In the genomic region with DNA sequence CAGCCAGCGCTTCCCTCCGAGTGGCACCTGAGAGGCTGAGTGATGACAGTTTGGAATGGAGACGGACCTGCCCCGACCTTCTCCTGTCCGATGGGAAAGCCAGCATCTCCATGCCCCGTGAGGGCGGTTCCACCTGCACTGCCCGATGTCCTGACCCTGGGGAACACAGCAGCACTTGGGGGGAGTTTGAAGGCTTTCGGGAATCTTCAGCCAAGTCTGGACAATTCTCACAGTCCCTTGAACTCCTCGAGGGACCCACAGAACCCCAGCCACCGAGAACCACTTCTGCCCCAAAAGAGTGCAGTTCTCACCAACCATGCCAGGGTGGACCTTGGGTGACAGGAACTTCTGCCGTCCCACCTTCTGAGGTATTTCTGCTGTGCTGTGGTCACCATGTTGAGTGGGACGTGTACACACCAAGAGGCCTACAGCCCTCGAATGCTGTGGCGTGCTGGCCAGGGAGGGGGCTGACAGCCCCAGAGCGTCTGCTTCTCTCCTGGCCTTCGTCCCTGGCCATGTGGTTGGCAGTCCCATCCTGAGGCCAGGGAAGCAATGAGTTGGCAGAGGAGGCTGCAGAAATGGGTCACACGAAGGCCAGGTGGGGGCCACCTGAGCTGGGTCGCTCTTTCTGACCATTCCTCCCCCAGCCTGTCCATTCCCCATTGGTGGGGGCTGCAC, we compare ENCODE assay signal across 8 cellular contexts. TPM values are rescaled to one million over a fixed set of nuclear protein-coding genes. Genes with fewer than 3 reads are reported as not detected.
DNase-seq lines count a peak whose midpoint lies in the region; ATAC-seq and TF ChIP-seq lines count a peak whose summit lies in the region.

No MANE protein-coding gene starts in this region.

- H3K9ac ChIP-seq in OCI-LY1 (ENCODE audit: low read length), result no peak overlapping the region
- H3K9ac ChIP-seq in endodermal cell (ENCODE audit: extremely low read depth, low read length, poor library complexity, severe bottlenecking), result peak overlapping the region; percentile 59

- H3K9me3 Mint-ChIP-seq in endodermal cell, result no peaks in the 10 kb centered on the region

- H3K4me3 ChIP-seq in OCI-LY1 (ENCODE audit: low read depth, low read length, poor library complexity, severe bottlenecking) (peak overlapping the region; percentile 66), endodermal cell (ENCODE audit: low read length) (peak overlapping the region; percentile 81), neuron (ENCODE audit: low read length) (peak overlapping the region; percentile 82)

- H3K36me3 Mint-ChIP-seq in endodermal cell (ENCODE audit: low read depth), result peaks cover 12% of the 10 kb centered on the region

- no peaks in the 10 kb centered on the region for H3F3A ChIP-seq in OCI-LY1 (ENCODE audit: insufficient read depth, low read length)

- H3K27ac ChIP-seq in C4-2B (peak overlapping the region; percentile 66), OCI-LY1 (ENCODE audit: low read depth, low read length, poor library complexity, severe bottlenecking) (no peak overlapping the region), endodermal cell (ENCODE audit: low read depth, low read length) (no peak overlapping the region)

- H3K27me3 ChIP-seq in OCI-LY1 (ENCODE audit: insufficient read depth, low read length) (0 out of 2 replicates have a peak, but pooled peaks cover 4% of the 10 kb centered on the region), endodermal cell (ENCODE audit: control insufficient read depth, insufficient read depth, low read length, poor library complexity, severe bottlenecking) (no peaks in the 10 kb centered on the region), neuron (ENCODE audit: insufficient read depth, low read length) (peaks cover 17% of the 10 kb centered on the region)

- no peaks in the 10 kb centered on the region for H3K79me2 ChIP-seq in OCI-LY1 (ENCODE audit: insufficient read depth, low read length)

- no peak for ATAC-seq in GM18502 (IDR thresholded peaks at IDR 0.05; ENCODE audit: poor library complexity, unreplicated experiment)

- no peak overlapping the region for H3K27ac Mint-ChIP-seq in endodermal cell

- peak overlapping the region; percentile 78; the same call in 1 of the 2 replicates for H3K4me2 ChIP-seq in OCI-LY1 (ENCODE audit: low read length)

- no peak for TF ChIP-seq CTCF in C4-2B (conservative IDR thresholded peaks at IDR 0.05)
- TF ChIP-seq CTCF in OCI-LY1 (IDR thresholded peaks at IDR 0.05; ENCODE audit: low read length), result no peak
- no peak for TF ChIP-seq CTCF in endodermal cell (conservative IDR thresholded peaks at IDR 0.05)

- peaks cover 2% of the 10 kb centered on the region for H3K4me1 Mint-ChIP-seq in endodermal cell

- H3K4me1 ChIP-seq in OCI-LY1 (ENCODE audit: insufficient read depth, low read length, severe bottlenecking), result peaks cover 7% of the 10 kb centered on the region
- H3K4me1 ChIP-seq in endodermal cell (ENCODE audit: control insufficient read depth, insufficient read depth, low read length), result peaks cover 6% of the 10 kb centered on the region
- H3K4me1 ChIP-seq in neuron (ENCODE audit: insufficient read depth, low read length), result peaks cover 9% of the 10 kb centered on the region

- intact Hi-C loops in head of caudate nucleus (cut with DNase I), result no loop called here

- WGBS in endodermal cell (ENCODE audit: insufficient coverage in 1 of 2, insufficient read length in 1 of 2), 2 experiments, result 78 to 87% methylated on average over 17 to 19 of the region's 19 CpGs

- peak overlapping the region; percentile 55 for H3K4me3 Mint-ChIP-seq in endodermal cell

- DNase-seq in endodermal cell (peak; percentile 43), head of caudate nucleus (no peak), putamen (ENCODE audit: low spot score) (no peak)
- DNase-seq in stimulated activated CD4-positive, alpha-beta T cell treated with anti-CD3 and anti-CD28 coated beads, Interleukin-1b, Interleukin-23, amount 100 ng/mL, for 48 hours, result no peak

- no peak overlapping the region for H2AFZ ChIP-seq in OCI-LY1 (ENCODE audit: low read length)
- no peak overlapping the region for H2AFZ ChIP-seq in neuron (ENCODE audit: low read depth, low read length)

- H3K9me2 ChIP-seq in OCI-LY1 (ENCODE audit: low read depth, low read length), result no peaks in the 10 kb centered on the region

- H3K9me3 ChIP-seq in OCI-LY1 (ENCODE audit: low read length) (no peaks in the 10 kb centered on the region), endodermal cell (ENCODE audit: control insufficient read depth, low read length) (no peaks in the 10 kb centered on the region), neuron (ENCODE audit: low read length) (no peaks in the 10 kb centered on the region)

- H4K20me1 ChIP-seq in OCI-LY1 (ENCODE audit: insufficient read depth, low read length), result no peaks in the 10 kb centered on the region

- peaks cover 5% of the 10 kb centered on the region for H3K27me3 Mint-ChIP-seq in endodermal cell (ENCODE audit: insufficient read depth)

- H3K36me3 ChIP-seq in OCI-LY1 (ENCODE audit: insufficient read depth, low read length), result no peaks in the 10 kb centered on the region; the same call in 1 of the 2 replicates
- H3K36me3 ChIP-seq in endodermal cell (ENCODE audit: control insufficient read depth, insufficient read depth, low read length), result peaks cover 5% of the 10 kb centered on the region
- peaks cover 6% of the 10 kb centered on the region for H3K36me3 ChIP-seq in neuron (ENCODE audit: insufficient read depth, low read length)

RNA-seq across cellular contexts. Expression of gene CLBA1, which starts 1.0 kb away (rescaled TPM):
- 10 to 100 TPM; 11.2 to 12.5 TPM for total RNA-seq in endodermal cell
- 9.8 TPM for polyA plus RNA-seq in endodermal cell (2013, experiment 1 of 2)
- 9.0 TPM for polyA plus RNA-seq in endodermal cell (2013, experiment 2 of 2)

RNA-seq across cellular contexts. Expression of gene AHNAK2, which starts 8.5 kb away (rescaled TPM):
- total RNA-seq in endodermal cell, result 1 to 10 TPM in 1 of 2 donors, under 1 TPM in 1; 0.93 to 2.2 TPM
- polyA plus RNA-seq in endodermal cell (2013, experiment 1 of 2), result 3.5 TPM
- 3.0 TPM for polyA plus RNA-seq in endodermal cell (2013, experiment 2 of 2)

RNA-seq across cellular contexts. Expression of gene CDCA4, which starts 34.3 kb away (rescaled TPM):
- 10 to 100 TPM; 46.6 to 65.1 TPM for total RNA-seq in endodermal cell
- 52.4 TPM for polyA plus RNA-seq in endodermal cell (2013, experiment 1 of 2)
- 53.2 TPM for polyA plus RNA-seq in endodermal cell (2013, experiment 2 of 2)
